16 cellular contexts compared by ENCODE assay signal in genomic region chr6:113495521-113495920, GRCh38.
DNase-seq lines count a peak whose midpoint lies in the region; ATAC-seq, FAIRE-seq and TF ChIP-seq lines count a peak whose summit lies in the region.
"Had no signal": no experiment of that assay in that cellular context is flagged by ENCODE, and none has a peak within 500 bp of the region (broad histone marks: within the 10 kb centered on the region; RNA-seq: fewer than 3 reads in every experiment).

No MANE protein-coding gene starts in this region.

- no peak overlapping the region for H3K9ac ChIP-seq in fibroblast of lung (ENCODE audit: insufficient read depth, low read length)
- no peak overlapping the region for H3K9ac ChIP-seq in neuronal stem cell (ENCODE audit: low read depth, low read length, poor library complexity)

- no peak for TF ChIP-seq EP300 in suprapubic skin (IDR thresholded peaks at IDR 0.05)

- H3K4me3 Mint-ChIP-seq in activated T-cell treated with anti-CD3 and anti-CD28 coated beads, Interleukin-2, amount 50 U/mL, for 72 hours: no peak overlapping the region
- H3K4me3 Mint-ChIP-seq: memory B cell had no signal

- H2AK5ac ChIP-seq in neuronal stem cell (ENCODE audit: low read depth, low read length): no peak overlapping the region

- no peak overlapping the region for H3K23ac ChIP-seq in neuronal stem cell (ENCODE audit: low read depth, low read length, poor library complexity)

- no peak overlapping the region for H2BK15ac ChIP-seq in neuronal stem cell (ENCODE audit: low read length)

- H3K27me3 ChIP-seq in RWPE2 (ENCODE audit: insufficient read depth, poor library complexity, severe bottlenecking) (no peaks in the 10 kb centered on the region), fibroblast of lung (ENCODE audit: control insufficient read depth, insufficient read depth, low read length) (no peaks in the 10 kb centered on the region), neuronal stem cell (ENCODE audit: control insufficient read depth in 3 of 3, insufficient read depth in 3 of 3, low read depth in 1 of 3, low read length in 3 of 3) (no peaks in the 10 kb centered on the region), suprapubic skin (no peaks in the 10 kb centered on the region)
- H3K27me3 ChIP-seq: hepatocyte, stomach had no signal

- H3K4me1 Mint-ChIP-seq in activated T-cell treated with anti-CD3 and anti-CD28 coated beads, Interleukin-2, amount 50 U/mL, for 72 hours (ENCODE audit: low read depth): no peaks in the 10 kb centered on the region
- H3K4me1 Mint-ChIP-seq: memory B cell had no signal

- WGBS in neuronal stem cell (ENCODE audit: extremely low coverage in 2 of 2, insufficient read length in 2 of 2, insufficient replicate concordance in 1 of 2), 2 donors: no CpG with 5 or more reads among the region's 1 CpG
- 97% methylated on average over 1 of the region's 1 CpG for WGBS in suprapubic skin

- H3K14ac ChIP-seq in neuronal stem cell (ENCODE audit: low read length): no peak overlapping the region

- peak; percentile 78; the same call in 1 of the 3 replicates for ATAC-seq in RWPE2 (ENCODE audit: low read depth)
- no peak for ATAC-seq in activated T-cell treated with anti-CD3 and anti-CD28 coated beads, Interleukin-2, amount 50 U/mL, for 72 hours (replicated peaks in 1 of 2)

- no peak overlapping the region for H3K27ac ChIP-seq in RWPE2 (ENCODE audit: poor library complexity, severe bottlenecking)
- H3K27ac ChIP-seq in fibroblast of lung (ENCODE audit: insufficient read depth, low read length): no peak overlapping the region
- H3K27ac ChIP-seq in neuronal stem cell (replicated peaks; ENCODE audit: low read length): no peak overlapping the region
- no peak overlapping the region for H3K27ac ChIP-seq in suprapubic skin
- H3K27ac ChIP-seq: hepatocyte, stomach had no signal

- DNase-seq in H54 (ENCODE audit: insufficient read length, low spot score) (peak; percentile 12), RWPE2 (ENCODE audit: low spot score) (no peak), fibroblast of lung (ENCODE audit: low read depth in 2 of 2) (peak; percentile 20 to 89), renal cortical epithelial cell (ENCODE audit: low read depth) (peak; percentile 46), neuronal stem cell (ENCODE audit: low spot score) (no peak), suprapubic skin (ENCODE audit: low spot score in 2 of 2) (no peak)
- no peak for DNase-seq in activated T-cell treated with anti-CD3 and anti-CD28 coated beads, Interleukin-2, amount 50 U/mL, for 72 hours
- DNase-seq: activated CD4-positive, alpha-beta T cell treated with anti-CD3 and anti-CD28 coated beads for 48 hours; activated gamma-delta T cell; cerebellar nuclear complex; DMS79 treated with DMSO at 0.1 percent for 48 hours; MV-4-11; NCI-H82; stomach had no signal

- H3K18ac ChIP-seq in neuronal stem cell (ENCODE audit: low read length): no peak overlapping the region

- no peaks in the 10 kb centered on the region for H3K36me3 Mint-ChIP-seq in activated T-cell treated with anti-CD3 and anti-CD28 coated beads, Interleukin-2, amount 50 U/mL, for 72 hours (ENCODE audit: insufficient read depth in 2 of 2)

- H2BK120ac ChIP-seq in neuronal stem cell (ENCODE audit: low read depth, low read length): no peak overlapping the region

- no peak overlapping the region for H3K4me3 ChIP-seq in RWPE2 (ENCODE audit: severe bottlenecking)
- no peak overlapping the region for H3K4me3 ChIP-seq in fibroblast of lung (replicated peaks in 1 of 4; ENCODE audit: control extremely low read depth in 1 of 4, insufficient read depth in 1 of 4, low read depth in 3 of 4, low read length in 4 of 4)
- no peak overlapping the region for H3K4me3 ChIP-seq in neuronal stem cell (ENCODE audit: low read length in 2 of 2)
- no peak overlapping the region for H3K4me3 ChIP-seq in suprapubic skin
- H3K4me3 ChIP-seq: hepatocyte, stomach had no signal

- H2BK5ac ChIP-seq in neuronal stem cell (ENCODE audit: low read length): no peak overlapping the region

- TF ChIP-seq POLR2A in H54 (IDR thresholded peaks at IDR 0.05; ENCODE audit: low read depth, low read length) (no peak), suprapubic skin (IDR thresholded peaks at IDR 0.05) (no peak)

- H3K4ac ChIP-seq in neuronal stem cell (ENCODE audit: low read length): no peak overlapping the region

- H3K4me2 ChIP-seq in fibroblast of lung (ENCODE audit: extremely low read depth, insufficient read depth, low read length) (no peak overlapping the region), neuronal stem cell (ENCODE audit: insufficient read depth, low read length, poor library complexity, severe bottlenecking) (no peak overlapping the region)
- H3K4me2 ChIP-seq: hepatocyte had no signal

- H3K36me3 ChIP-seq in RWPE2 (ENCODE audit: low read depth) (no peaks in the 10 kb centered on the region), fibroblast of lung (ENCODE audit: control insufficient read depth, insufficient read depth, low read length) (no peaks in the 10 kb centered on the region), neuronal stem cell (replicated peaks in 1 of 2; ENCODE audit: control insufficient read depth in 2 of 2, insufficient read depth in 2 of 2, low read length in 2 of 2) (no peaks in the 10 kb centered on the region), suprapubic skin (no peaks in the 10 kb centered on the region)
- H3K36me3 ChIP-seq: stomach had no signal

- no peaks in the 10 kb centered on the region for H3K9me3 ChIP-seq in RWPE2 (ENCODE audit: severe bottlenecking)
- no peaks in the 10 kb centered on the region for H3K9me3 ChIP-seq in fibroblast of lung (ENCODE audit: control insufficient read depth, insufficient read depth, low read depth, low read length)
- H3K9me3 ChIP-seq in neuronal stem cell (replicated peaks in 1 of 2; ENCODE audit: control insufficient read depth in 2 of 2, insufficient read depth in 1 of 2, low read depth in 1 of 2, low read length in 2 of 2): peaks cover 0 to 2% of the 10 kb centered on the region in 2 donors
- no peaks in the 10 kb centered on the region for H3K9me3 ChIP-seq in suprapubic skin
- H3K9me3 ChIP-seq: stomach had no signal

- no peak overlapping the region for H4K91ac ChIP-seq in neuronal stem cell (ENCODE audit: low read depth, low read length, poor library complexity)

- H3K27me3 Mint-ChIP-seq in activated T-cell treated with anti-CD3 and anti-CD28 coated beads, Interleukin-2, amount 50 U/mL, for 72 hours (ENCODE audit: low read depth): no peaks in the 10 kb centered on the region
- H3K27me3 Mint-ChIP-seq: memory B cell had no signal

- no peaks in the 10 kb centered on the region for H3K9me3 Mint-ChIP-seq in activated T-cell treated with anti-CD3 and anti-CD28 coated beads, Interleukin-2, amount 50 U/mL, for 72 hours

- H4K8ac ChIP-seq in neuronal stem cell (ENCODE audit: low read depth, low read length): no peak overlapping the region

- no peaks in the 10 kb centered on the region for H4K20me1 ChIP-seq in fibroblast of lung (ENCODE audit: control insufficient read depth, extremely low read depth, insufficient read depth, low read length)

- no peak overlapping the region for H3K27ac Mint-ChIP-seq in activated T-cell treated with anti-CD3 and anti-CD28 coated beads, Interleukin-2, amount 50 U/mL, for 72 hours
- H3K27ac Mint-ChIP-seq: memory B cell had no signal

- peak; percentile 81 for FAIRE-seq in H54 (lab: Jason Lieb, UNC)

- H3K79me2 ChIP-seq in fibroblast of lung (ENCODE audit: control insufficient read depth, insufficient read depth, low read length): no peaks in the 10 kb centered on the region
- H3K79me2 ChIP-seq: hepatocyte had no signal

- no peak overlapping the region for H2AFZ ChIP-seq in fibroblast of lung (ENCODE audit: low read length)
- H2AFZ ChIP-seq in neuronal stem cell (ENCODE audit: low read length): no peak overlapping the region
- H2AFZ ChIP-seq: hepatocyte had no signal

- TF ChIP-seq CTCF in RWPE2 (IDR thresholded peaks at IDR 0.05; ENCODE audit: poor library complexity, severe bottlenecking): no peak
- TF ChIP-seq CTCF in fibroblast of lung (conservative IDR thresholded peaks at IDR 0.05 in 1 of 2, IDR thresholded peaks at IDR 0.05 in 1 of 2; ENCODE audit: low read depth in 1 of 2, low read length in 2 of 2): no peak
- TF ChIP-seq CTCF in suprapubic skin (IDR thresholded peaks at IDR 0.05): no peak

- no peaks in the 10 kb centered on the region for H3K79me1 ChIP-seq in neuronal stem cell (ENCODE audit: low read depth, low read length)

- H3K4me1 ChIP-seq in RWPE2 (ENCODE audit: insufficient read depth, poor library complexity, severe bottlenecking) (peaks cover 6% of the 10 kb centered on the region), fibroblast of lung (ENCODE audit: control insufficient read depth, extremely low read depth, insufficient read depth, low read length) (no peaks in the 10 kb centered on the region), neuronal stem cell (ENCODE audit: control insufficient read depth in 2 of 2, insufficient read depth in 1 of 2, low read depth in 1 of 2, low read length in 2 of 2) (peaks cover 3 to 4% of the 10 kb centered on the region in 2 donors), suprapubic skin (no peaks in the 10 kb centered on the region)
- H3K4me1 ChIP-seq: stomach had no signal

- no peak overlapping the region for H2BK12ac ChIP-seq in neuronal stem cell (ENCODE audit: low read length)

Comparison
In these comparisons a context has a peak if more than half of its experiments do, and no peak if none do; other contexts are left out.
1. DNase-seq: peak in H54 (single experiment), fibroblast of lung (2 of 2) and renal cortical epithelial cell (single experiment); none in RWPE2 (single experiment), activated T-cell treated with anti-CD3 and anti-CD28 coated beads, Interleukin-2, amount 50 U/mL, for 72 hours (0 of 2), neuronal stem cell (single experiment) and suprapubic skin (0 of 2).